ENCODE assay signal across 8 cellular contexts in the genomic region with DNA sequence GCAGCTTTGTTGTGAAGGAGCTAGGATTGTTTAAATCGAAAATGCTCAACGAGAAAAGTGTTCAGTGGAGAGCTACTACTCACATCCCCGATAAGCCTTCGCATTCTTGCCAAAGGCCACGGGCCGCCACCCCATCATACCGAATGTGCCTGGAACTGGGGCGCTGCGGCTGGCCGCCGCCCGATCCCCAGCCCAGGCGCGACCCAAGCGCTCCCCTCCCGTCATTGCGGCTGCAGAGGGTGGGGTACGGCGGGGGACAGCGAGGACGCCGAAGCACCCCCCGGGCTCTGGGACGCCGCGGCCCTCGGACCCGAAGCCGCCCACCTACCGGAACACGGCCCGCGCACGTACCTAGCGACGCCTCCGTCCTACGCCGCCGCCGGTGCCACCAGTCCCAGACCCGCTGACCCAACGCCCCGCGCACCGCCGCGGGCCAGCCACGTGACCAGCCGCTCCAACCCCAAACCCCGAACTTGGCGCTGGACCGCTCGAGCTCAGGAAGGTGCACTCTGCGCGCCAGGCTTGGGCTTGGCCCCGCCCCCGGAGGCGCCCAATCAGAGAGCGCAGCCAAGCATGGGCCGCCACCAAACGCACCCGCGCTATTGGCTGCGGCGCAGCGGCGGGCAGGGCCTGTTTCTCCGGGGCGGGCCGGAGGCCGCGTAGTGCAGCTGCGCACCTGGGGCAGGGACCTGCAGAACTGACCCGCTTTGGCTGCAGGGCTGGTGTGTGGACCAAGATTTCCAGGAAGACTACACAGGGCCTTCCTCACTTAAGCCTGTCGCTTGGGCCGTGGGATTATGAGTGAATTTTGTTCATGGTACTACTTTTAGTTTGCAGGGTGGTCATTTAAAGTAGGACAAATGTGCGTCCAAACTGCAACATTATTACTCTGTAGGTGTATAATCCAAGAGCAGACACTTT. TPM values are rescaled to one million over a fixed set of nuclear protein-coding genes. Genes with fewer than 3 reads are reported as not detected.
DNase-seq lines count a peak whose midpoint lies in the region; ATAC-seq, FAIRE-seq and TF ChIP-seq lines count a peak whose summit lies in the region.

A gene (minus strand): TSS at position 530 of the 921 bp plus-strand sequence. CDS start 7,569 bp downstream, outside the sequence.

- H4K20me1 ChIP-seq in mammary epithelial cell (ENCODE audit: insufficient read depth, low read length): no peaks in the 10 kb centered on the region

- DNase-seq in AG04450 (ENCODE audit: low read depth, low spot score) (peak; percentile 41), NCI-H2227 (lab: John Stamatoyannopoulos, UW; ENCODE audit: unreplicated experiment) (peak; percentile 90), mammary epithelial cell (peak; percentile 92), iPS-NIHi11 (ENCODE audit: low spot score) (peak; percentile 99), small intestine (peak; percentile 97)

- intact Hi-C loops in mammary epithelial cell (cut with micrococcal nuclease): loop anchor here (2.0 kb wide), 1 partner anchor 48 kb away; a partner anchor contains a TSS

- H3K36me3 ChIP-seq in mammary epithelial cell (ENCODE audit: insufficient read depth, low read length) (peaks cover 2% of the 10 kb centered on the region), small intestine (ENCODE audit: control insufficient read depth in 2 of 2, insufficient read depth in 2 of 2, low read length in 2 of 2) (no peaks in the 10 kb centered on the region)

- FAIRE-seq in small intestine (lab: Jason Lieb, UNC): no peak

- peaks cover 10% of the 10 kb centered on the region for H3K4me1 ChIP-seq in mammary epithelial cell (ENCODE audit: insufficient read depth, low read length)
- peaks cover 4 to 5% of the 10 kb centered on the region in 2 donors for H3K4me1 ChIP-seq in small intestine (ENCODE audit: control insufficient read depth in 2 of 2, insufficient read depth in 1 of 2, low read depth in 1 of 2, low read length in 1 of 2)

- H3K79me2 ChIP-seq in mammary epithelial cell (ENCODE audit: insufficient read depth, low read length): peaks cover 22% of the 10 kb centered on the region

- CTCF ChIA-PET in AG04450 (lab: Charles Lee): no interaction called here
- CTCF ChIA-PET in mammary epithelial cell (lab: Charles Lee; ENCODE audit: low non-redundant PET): no interaction called here

- H2AFZ ChIP-seq in mammary epithelial cell (ENCODE audit: low read depth, low read length): peak within 1 kb of the TSS; percentile 89

- TF ChIP-seq CTCF in AG04450 (IDR thresholded peaks at IDR 0.05; ENCODE audit: low read depth, low read length) (no peak), WI38 (IDR thresholded peaks at IDR 0.05; ENCODE audit: low read depth, low read length) (no peak), mammary epithelial cell (conservative IDR thresholded peaks at IDR 0.05 in 1 of 2, IDR thresholded peaks at IDR 0.05 in 1 of 2; ENCODE audit: extremely low read depth in 1 of 2, insufficient read depth in 1 of 2, low read depth in 1 of 2, low read length in 2 of 2) (no peak)

- in situ Hi-C loops in mammary epithelial cell (cut with MboI; ENCODE audit: low sequenced_read_pairs in 2 of 2): no loop called here

- TSS peak; percentile 36 for BruUV-seq in mammary epithelial cell (replicated peaks; lab: Mats Ljungman, UMichigan)

- H3K27ac ChIP-seq in AG04450 (ENCODE audit: low read depth, low read length) (no peak within 1 kb of the TSS), mammary epithelial cell (ENCODE audit: insufficient read depth, low read depth, low read length) (peak within 1 kb of the TSS; percentile 50), small intestine (ENCODE audit: low read depth in 1 of 2, low read length in 1 of 2) (peak within 1 kb of the TSS; percentile 80 to 83)

- H3K27me3 ChIP-seq in AG04450 (ENCODE audit: control insufficient read depth, insufficient read depth, low read length): no peaks in the 10 kb centered on the region
- H3K27me3 ChIP-seq in mammary epithelial cell (ENCODE audit: insufficient read depth, low read length): no peaks in the 10 kb centered on the region
- no peaks in the 10 kb centered on the region for H3K27me3 ChIP-seq in small intestine (ENCODE audit: control insufficient read depth in 2 of 2, insufficient read depth in 2 of 2, low read length in 2 of 2)

- peak within 1 kb of the TSS; percentile 84 for H3K4me2 ChIP-seq in mammary epithelial cell (ENCODE audit: insufficient read depth, low read depth, low read length)

- H3K9ac ChIP-seq in mammary epithelial cell (ENCODE audit: insufficient read depth, low read length): peak within 1 kb of the TSS; percentile 67

- POLR2A ChIA-PET in AG04450 (lab: Yijun Ruan, JAX): interaction anchor here (0.7 to 1.0 kb wide), 3 partner anchors 31 to 640 kb away, joined by 3 to 5 read pairs (median 3); no protein-coding TSS in a partner anchor

- H3K4me3 ChIP-seq in AG04450 (ENCODE audit: low read depth, low read length) (peak within 1 kb of the TSS; percentile 77), WI38 (ENCODE audit: low read depth, low read length) (peak within 1 kb of the TSS; percentile 78), mammary epithelial cell (replicated peaks in 1 of 3; ENCODE audit: insufficient read depth in 1 of 3, low read depth in 2 of 3, low read length in 3 of 3) (peak within 1 kb of the TSS; percentile 60 to 86 (median 72)), small intestine (ENCODE audit: low read depth in 1 of 2, low read length in 2 of 2) (peak within 1 kb of the TSS; percentile 87 to 89)

- H3K9me3 ChIP-seq in AG04450 (ENCODE audit: control insufficient read depth, insufficient read depth, low read length) (no peaks in the 10 kb centered on the region; the same call in 1 of the 2 replicates), mammary epithelial cell (replicated peaks; ENCODE audit: insufficient read depth, low read length) (no peaks in the 10 kb centered on the region), small intestine (ENCODE audit: control insufficient read depth, low read depth) (no peaks in the 10 kb centered on the region)

- 9% methylated on average over 26 of the region's 78 CpGs for WGBS in mammary epithelial cell (ENCODE audit: low coverage, missing lambda C conversion rate)
- 0 to 1% (median 1%) methylated on average over 53 to 78 of the region's 78 CpGs for WGBS in small intestine, 3 donors

- dilution Hi-C loops in mammary epithelial cell (cut with HindIII; ENCODE audit: low sequenced_read_pairs): no loop called here

- ATAC-seq in GM18870 (IDR thresholded peaks at IDR 0.05; ENCODE audit: unreplicated experiment): peak; percentile 85
- peak; percentile 99 for ATAC-seq in HG03108 (IDR thresholded peaks at IDR 0.05; ENCODE audit: unreplicated experiment)

RNA-seq across cellular contexts. Expression of the gene that starts here (rescaled TPM):
- polyA plus RNA-seq in AG04450 (2011; rRNA removed): 4.0 and 4.3 TPM in 2 replicates
- 4.7 and 5.7 TPM in 2 replicates for polyA minus RNA-seq in AG04450 (2011; rRNA and poly(A)+ RNA removed)
- total RNA-seq in mammary epithelial cell: 10 to 100 TPM; 25.3 to 25.6 TPM
- 25.8 TPM for polyA plus RNA-seq in mammary epithelial cell
- 58.6 TPM for polyA minus RNA-seq in mammary epithelial cell
- 100 to 1,000 TPM in 1 of 3 donors, 10 to 100 TPM in 2; 62.1 to 202 (median 88.6) TPM for polyA plus RNA-seq in small intestine

Comparison
In these comparisons a context has a peak if more than half of its experiments do, and no peak if none do; other contexts are left out.
1. DNase-seq: peak in every context shown above with its lines; median percentile 99 in iPS-NIHi11; 97 in small intestine; 92 in mammary epithelial cell; 90 in NCI-H2227; 41 in AG04450.